In genomic region chr7:67614843-67615242, GRCh38 we compare ENCODE assay signal across 26 cellular contexts.
"Had no signal": no experiment of that assay in that cellular context is flagged by ENCODE, and none has a peak within 500 bp of the region (broad histone marks: within the 10 kb centered on the region; RNA-seq: fewer than 3 reads in every experiment).

No MANE protein-coding gene starts in this region.

- DNase-seq: nephron progenitor cell; nucleus accumbens; ovary; psoas muscle; right cardiac atrium; right lobe of liver; sigmoid colon; small intestine; stimulated activated CD4-positive, alpha-beta T cell treated with anti-CD3 and anti-CD28 coated beads, Interleukin-15, amount 100 ng/mL, for 24 hours; stimulated activated CD4-positive, alpha-beta T cell treated with anti-CD3 and anti-CD28 coated beads, Interleukin-2, amount 100 ng/mL, for 24 hours; stimulated activated CD4-positive, alpha-beta T cell treated with anti-CD3 and anti-CD28 coated beads, Interleukin-2, amount 100 ng/mL, for 48 hours; stimulated activated CD4-positive, alpha-beta T cell treated with anti-CD3 and anti-CD28 coated beads, Interleukin-4, amount 100 ng/mL, for 24 hours; stimulated activated naive B cell treated with anti-CD40 and anti-IgM and Interleukin-4, amounts not matched to agents 10 μg/mL and 1 μg/mL and 100 μg/mL, for 72 hours; stimulated activated naive CD4-positive, alpha-beta T cell treated with Interleukin-2 at 50 U/mL for 16 hours; stomach; thyroid gland; trophoblast cell; upper lobe of left lung had no signal

- ATAC-seq: natural killer cell treated with Interleukin-12 subunit alpha and Interleukin-12 subunit beta and Interleukin-15 and Interleukin-18, amount 100 ng/mL, for 72 hours; psoas muscle; right cardiac atrium; right lobe of liver; stimulated activated effector memory CD8-positive, alpha-beta T cell treated with anti-CD3 and anti-CD28 coated beads, Interleukin-12 subunit alpha, Interleukin-12 subunit beta, amount 100 ng/mL, for 72 hours; stimulated activated naive B cell treated with anti-CD40 and anti-IgM and Interleukin-4, amounts not matched to agents 10 μg/mL and 1 μg/mL and 100 μg/mL, for 72 hours had no signal

- H3K4me1 ChIP-seq: parathyroid adenoma, psoas muscle, right lobe of liver, sigmoid colon, thyroid gland, vagina had no signal

- H3K9ac ChIP-seq: parathyroid adenoma had no signal

- H3K36me3 ChIP-seq: neutrophil, ovary, right lobe of liver, sigmoid colon, stomach, thoracic aorta, thyroid gland, tibial nerve, upper lobe of left lung, vagina had no signal

- H3K4me3 ChIP-seq: ovary, psoas muscle, right lobe of liver, sigmoid colon, stomach, thoracic aorta, thyroid gland, tibial nerve, upper lobe of left lung, vagina had no signal

- H2AFZ ChIP-seq: parathyroid adenoma had no signal

- H3K79me2 ChIP-seq: parathyroid adenoma had no signal

- FAIRE-seq: small intestine, urothelium cell line had no signal

- H3K27me3 ChIP-seq: ovary, right lobe of liver, sigmoid colon, thyroid gland, tibial nerve, upper lobe of left lung, vagina had no signal

- H3K27ac ChIP-seq: neutrophil, ovary, parathyroid adenoma, psoas muscle, right lobe of liver, sigmoid colon, stomach, thoracic aorta, thyroid gland, tibial nerve, upper lobe of left lung, vagina had no signal

- H3K9me3 ChIP-seq: neutrophil, ovary, thyroid gland, vagina had no signal
